In the genomic region with DNA sequence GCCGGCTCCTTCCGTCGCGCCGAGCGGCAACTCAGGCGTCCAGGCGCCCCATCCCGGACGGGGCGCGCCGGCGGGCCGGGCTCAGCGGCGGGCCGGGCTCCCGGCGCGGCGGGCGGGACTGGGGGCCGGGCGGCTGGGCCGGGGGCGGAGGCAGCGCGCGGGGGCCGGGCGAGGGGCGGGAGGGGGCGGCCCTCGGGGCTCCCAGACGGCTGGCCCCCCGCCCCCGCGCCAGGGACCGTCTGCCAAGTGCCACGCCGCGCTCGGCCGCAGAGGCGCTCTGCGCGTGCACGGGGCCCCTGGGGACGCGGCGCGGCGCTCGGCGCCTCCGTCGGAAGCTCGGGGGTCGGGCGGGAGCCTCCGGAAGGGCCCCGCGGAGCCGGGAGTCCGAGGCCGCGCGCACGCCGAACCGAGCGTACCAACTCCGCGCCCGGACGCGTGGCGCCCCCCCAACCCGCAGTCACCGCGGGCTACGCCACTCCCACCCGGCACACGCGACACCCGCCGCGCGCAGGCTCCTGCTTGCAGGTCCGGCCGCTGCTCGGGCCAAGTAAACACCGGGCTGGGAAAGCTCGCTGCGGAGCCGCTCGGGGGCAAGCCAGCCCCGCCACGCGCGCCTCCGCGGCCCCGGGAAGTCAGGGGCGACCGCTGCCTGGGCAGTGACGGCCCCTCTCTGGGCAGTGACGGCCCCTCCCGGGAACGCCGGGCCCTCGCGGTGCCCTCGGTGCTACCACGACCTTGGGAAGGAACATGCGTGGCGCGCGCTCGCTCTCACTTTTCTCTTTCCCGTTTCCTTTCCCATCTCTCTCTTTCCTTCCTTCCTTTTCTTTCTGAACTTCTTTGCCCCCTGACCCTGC, we compare ENCODE assay signal across 8 cellular contexts. TPM values are rescaled to one million over a fixed set of nuclear protein-coding genes. Genes with fewer than 3 reads are reported as not detected.
A peak's percentile ranks its signal among the peaks of the same experiment; 100 is the strongest.
DNase-seq lines count a peak whose midpoint lies in the region; ATAC-seq and TF ChIP-seq lines count a peak whose summit lies in the region.

A gene with protein sequence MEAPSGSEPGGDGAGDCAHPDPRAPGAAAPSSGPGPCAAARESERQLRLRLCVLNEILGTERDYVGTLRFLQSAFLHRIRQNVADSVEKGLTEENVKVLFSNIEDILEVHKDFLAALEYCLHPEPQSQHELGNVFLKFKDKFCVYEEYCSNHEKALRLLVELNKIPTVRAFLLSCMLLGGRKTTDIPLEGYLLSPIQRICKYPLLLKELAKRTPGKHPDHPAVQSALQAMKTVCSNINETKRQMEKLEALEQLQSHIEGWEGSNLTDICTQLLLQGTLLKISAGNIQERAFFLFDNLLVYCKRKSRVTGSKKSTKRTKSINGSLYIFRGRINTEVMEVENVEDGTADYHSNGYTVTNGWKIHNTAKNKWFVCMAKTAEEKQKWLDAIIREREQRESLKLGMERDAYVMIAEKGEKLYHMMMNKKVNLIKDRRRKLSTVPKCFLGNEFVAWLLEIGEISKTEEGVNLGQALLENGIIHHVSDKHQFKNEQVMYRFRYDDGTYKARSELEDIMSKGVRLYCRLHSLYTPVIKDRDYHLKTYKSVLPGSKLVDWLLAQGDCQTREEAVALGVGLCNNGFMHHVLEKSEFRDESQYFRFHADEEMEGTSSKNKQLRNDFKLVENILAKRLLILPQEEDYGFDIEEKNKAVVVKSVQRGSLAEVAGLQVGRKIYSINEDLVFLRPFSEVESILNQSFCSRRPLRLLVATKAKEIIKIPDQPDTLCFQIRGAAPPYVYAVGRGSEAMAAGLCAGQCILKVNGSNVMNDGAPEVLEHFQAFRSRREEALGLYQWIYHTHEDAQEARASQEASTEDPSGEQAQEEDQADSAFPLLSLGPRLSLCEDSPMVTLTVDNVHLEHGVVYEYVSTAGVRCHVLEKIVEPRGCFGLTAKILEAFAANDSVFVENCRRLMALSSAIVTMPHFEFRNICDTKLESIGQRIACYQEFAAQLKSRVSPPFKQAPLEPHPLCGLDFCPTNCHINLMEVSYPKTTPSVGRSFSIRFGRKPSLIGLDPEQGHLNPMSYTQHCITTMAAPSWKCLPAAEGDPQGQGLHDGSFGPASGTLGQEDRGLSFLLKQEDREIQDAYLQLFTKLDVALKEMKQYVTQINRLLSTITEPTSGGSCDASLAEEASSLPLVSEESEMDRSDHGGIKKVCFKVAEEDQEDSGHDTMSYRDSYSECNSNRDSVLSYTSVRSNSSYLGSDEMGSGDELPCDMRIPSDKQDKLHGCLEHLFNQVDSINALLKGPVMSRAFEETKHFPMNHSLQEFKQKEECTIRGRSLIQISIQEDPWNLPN (N-terminal part only) (minus strand): TSS at position 120 of the 854 bp plus-strand sequence. CDS start 139 bp downstream, outside the sequence.

- TF ChIP-seq CTCF in hepatocyte (IDR thresholded peaks at IDR 0.05; ENCODE audit: poor library complexity) (no peak), retinal pigment epithelial cell (conservative IDR thresholded peaks at IDR 0.05; ENCODE audit: low read depth, low read length) (no peak)

- H3K4me1 ChIP-seq in hepatocyte (ENCODE audit: insufficient read depth), result peaks cover 5% of the 10 kb centered on the region
- H3K4me1 ChIP-seq in aorta (ENCODE audit: control insufficient read depth in 1 of 2, insufficient read depth in 2 of 2, low read length in 2 of 2), result peaks cover 4% of the 10 kb centered on the region in 2 donors

- peaks cover 36% of the 10 kb centered on the region for H3K4me1 Mint-ChIP-seq in T-helper 2 cell treated with Interferon-gamma antibody and Interleukin-4, amounts not matched to agents 5 μg/mL and 100 μg/mL, for 36 hours (ENCODE audit: low read depth)

- no peaks in the 10 kb centered on the region for H3K79me2 ChIP-seq in hepatocyte

- peak; percentile 97 for DNase-seq in DMS 273 (lab: John Stamatoyannopoulos, UW; ENCODE audit: unreplicated experiment)
- DNase-seq in KBM-7, result peak; percentile 77
- DNase-seq in T-helper 2 cell treated with Interferon-gamma antibody and Interleukin-4, amounts not matched to agents 5 μg/mL and 100 μg/mL, for 36 hours (ENCODE audit: low spot score), result peak; percentile 73
- DNase-seq in hepatocyte (ENCODE audit: low spot score), result peak; percentile 80
- DNase-seq in retinal pigment epithelial cell (ENCODE audit: low read depth), result peak; percentile 28
- peak; percentile 91 to 94 for DNase-seq in aorta

- H3K9me2 ChIP-seq in hepatocyte (replicated peaks; ENCODE audit: insufficient read depth), result no peaks in the 10 kb centered on the region

- H3K27ac Mint-ChIP-seq in T-helper 2 cell treated with Interferon-gamma antibody and Interleukin-4, amounts not matched to agents 5 μg/mL and 100 μg/mL, for 36 hours, result peak within 1 kb of the TSS; percentile 77

- peaks cover 6% of the 10 kb centered on the region for H3K36me3 Mint-ChIP-seq in T-helper 2 cell treated with Interferon-gamma antibody and Interleukin-4, amounts not matched to agents 5 μg/mL and 100 μg/mL, for 36 hours (ENCODE audit: low read depth)

- ATAC-seq in GM21423 (IDR thresholded peaks at IDR 0.05; ENCODE audit: unreplicated experiment) (peak; percentile 40), aorta (ENCODE audit: low FRiP score) (peak; percentile 86)

- WGBS in hepatocyte (ENCODE audit: low lambda C conversion rate, missing lambda C conversion rate), result 3% methylated on average over 40 of the region's 122 CpGs
- 1% methylated on average over 52 to 122 of the region's 122 CpGs for WGBS in aorta, 2 donors

- in situ Hi-C loops in KBM-7 (cut with MboI; ENCODE audit: low pct_unique_long_range_greater_than_20kb, low sequenced_read_pairs), result no loop called here

- H3K4me3 Mint-ChIP-seq in T-helper 2 cell treated with Interferon-gamma antibody and Interleukin-4, amounts not matched to agents 5 μg/mL and 100 μg/mL, for 36 hours, result peak within 1 kb of the TSS; percentile 95

- H3K27me3 ChIP-seq in hepatocyte (peaks cover 52% of the 10 kb centered on the region), aorta (ENCODE audit: control insufficient read depth in 1 of 2, insufficient read depth in 2 of 2, low read length in 1 of 2) (no peaks in the 10 kb centered on the region)

- H2AFZ ChIP-seq in hepatocyte, result peak within 1 kb of the TSS; percentile 76

- intact Hi-C loops in aorta (cut with DNase I), result loop anchor here (2.0 to 5.0 kb wide), 4 partner anchors 106 to 171 kb away; no protein-coding TSS in a partner anchor

- peak within 1 kb of the TSS; percentile 64 for H3K4me3 ChIP-seq in hepatocyte
- peak within 1 kb of the TSS; percentile 68 for H3K4me3 ChIP-seq in retinal pigment epithelial cell (ENCODE audit: low read length)
- peak within 1 kb of the TSS; percentile 94 to 97 for H3K4me3 ChIP-seq in aorta (ENCODE audit: low read length in 2 of 2)

- no peaks in the 10 kb centered on the region for H3K36me3 ChIP-seq in hepatocyte (replicated peaks; ENCODE audit: insufficient read depth, low read depth)
- H3K36me3 ChIP-seq in aorta (ENCODE audit: control insufficient read depth in 1 of 2, insufficient read depth in 2 of 2, low read length in 1 of 2), result no peaks in the 10 kb centered on the region

- H3K27ac ChIP-seq in angular gyrus (ENCODE audit: low read depth, low read length) (peak within 1 kb of the TSS; percentile 75), hepatocyte (no peak within 1 kb of the TSS), aorta (ENCODE audit: low read depth in 1 of 2, low read length in 2 of 2) (peak within 1 kb of the TSS in 1 of 2 donors; percentile 82)

- no peaks in the 10 kb centered on the region for H3K9me3 Mint-ChIP-seq in T-helper 2 cell treated with Interferon-gamma antibody and Interleukin-4, amounts not matched to agents 5 μg/mL and 100 μg/mL, for 36 hours

- no peaks in the 10 kb centered on the region for H4K20me1 ChIP-seq in hepatocyte (ENCODE audit: insufficient read depth, poor library complexity, severe bottlenecking)

- peaks cover 54% of the 10 kb centered on the region for H3K27me3 Mint-ChIP-seq in T-helper 2 cell treated with Interferon-gamma antibody and Interleukin-4, amounts not matched to agents 5 μg/mL and 100 μg/mL, for 36 hours (ENCODE audit: low read depth)

- H3K9me3 ChIP-seq in hepatocyte (ENCODE audit: low read depth) (no peaks in the 10 kb centered on the region), aorta (ENCODE audit: control insufficient read depth, low read length) (no peaks in the 10 kb centered on the region)

- peak within 1 kb of the TSS; percentile 97 for H3K4me2 ChIP-seq in hepatocyte

RNA-seq across cellular contexts. Expression of the gene that starts here (rescaled TPM):
- total RNA-seq in hepatocyte (2.5 and 2.9 TPM in 2 replicates), aorta (10 to 100 TPM; 40.9 to 44.3 TPM)
- polyA plus RNA-seq in hepatocyte (1.8 and 2.6 TPM in 2 replicates), aorta (10 to 100 TPM; 20.4 to 49.0 TPM)

Comparison
In these comparisons a context has a peak if more than half of its experiments do, and no peak if none do; other contexts are left out.
1. RNA of the gene that starts here (total RNA-seq): 40.9 to 44.3 TPM in aorta; 2.5 to 2.9 TPM in hepatocyte; every median in the first group is over 10 times any median in the second.
2. DNase-seq: peak in every context shown above with its lines; median percentile 97 in DMS 273; 92 in aorta; 80 in hepatocyte; 77 in KBM-7; 73 in T-helper 2 cell treated with Interferon-gamma antibody and Interleukin-4, amounts not matched to agents 5 μg/mL and 100 μg/mL, for 36 hours; 28 in retinal pigment epithelial cell.
3. Peak in every context shown above with its lines, with median percentiles within 50 percentile points of each other: H3K4me3 ChIP-seq.